In genomic region chr6:157503018-157503747, GRCh38 we compare ENCODE assay signal across 20 cellular contexts.
"Had no signal": no experiment of that assay in that cellular context is flagged by ENCODE, and none has a peak within 500 bp of the region (broad histone marks: within the 10 kb centered on the region; RNA-seq: fewer than 3 reads in every experiment).

No MANE protein-coding gene starts in this region.

- DNase-seq: activated CD4-positive, alpha-beta memory T cell treated with anti-CD3 and anti-CD28 coated beads for 36 hours; activated CD4-positive, alpha-beta T cell treated with anti-CD3 and anti-CD28 coated beads for 48 hours; activated naive CD4-positive, alpha-beta T cell treated with Interleukin-2 at 50 U/mL for 16 hours; activated naive CD8-positive, alpha-beta T cell treated with anti-CD3 and anti-CD28 coated beads, Interleukin-2, amount 50 U/mL, for 24 hours; activated T-cell treated with anti-CD3 and anti-CD28 coated beads, Interleukin-2, amount 50 U/mL, for 48 hours; cortex of kidney; endodermal cell; esophagus squamous epithelium; heart left ventricle; left ventricle myocardium superior; mammary epithelial cell; pancreas; psoas muscle; right cardiac atrium; stimulated activated CD4-positive, alpha-beta T cell treated with anti-CD3 and anti-CD28 coated beads, Interleukin-4, amount 100 ng/mL, for 24 hours; stimulated activated naive CD4-positive, alpha-beta T cell treated with Interleukin-2 at 50 U/mL for 16 hours; upper lobe of left lung had no signal

- H3K4me1 Mint-ChIP-seq: endodermal cell had no signal

- H3K36me3 ChIP-seq: esophagus squamous epithelium, gastroesophageal sphincter, heart left ventricle, neutrophil, pancreas, upper lobe of left lung had no signal

- H3K4me3 ChIP-seq: esophagus squamous epithelium, gastroesophageal sphincter, heart left ventricle, pancreas, psoas muscle, upper lobe of left lung had no signal

- H3K9me3 ChIP-seq: neutrophil had no signal

- H3K4me1 ChIP-seq: esophagus squamous epithelium, gastroesophageal sphincter, pancreas, psoas muscle, upper lobe of left lung had no signal

- ATAC-seq: activated naive CD8-positive, alpha-beta T cell treated with anti-CD3 and anti-CD28 coated beads, Interleukin-2, amount 50 U/mL, for 24 hours; gastroesophageal sphincter; heart left ventricle; left ventricle myocardium superior; pancreas; psoas muscle had no signal

- H3K27ac ChIP-seq: esophagus squamous epithelium, gastroesophageal sphincter, heart left ventricle, neutrophil, pancreas, psoas muscle, upper lobe of left lung had no signal

- H3K27ac Mint-ChIP-seq: activated CD4-positive, alpha-beta memory T cell treated with anti-CD3 and anti-CD28 coated beads for 36 hours; activated naive CD8-positive, alpha-beta T cell treated with anti-CD3 and anti-CD28 coated beads, Interleukin-2, amount 50 U/mL, for 24 hours; endodermal cell; nephron had no signal

- H3K27me3 ChIP-seq: esophagus squamous epithelium, gastroesophageal sphincter, heart left ventricle, neutrophil, pancreas, upper lobe of left lung had no signal

- H3K4me3 Mint-ChIP-seq: activated CD4-positive, alpha-beta memory T cell treated with anti-CD3 and anti-CD28 coated beads for 36 hours; activated naive CD8-positive, alpha-beta T cell treated with anti-CD3 and anti-CD28 coated beads, Interleukin-2, amount 50 U/mL, for 24 hours; endodermal cell; nephron had no signal

- H3K27me3 Mint-ChIP-seq: activated CD4-positive, alpha-beta memory T cell treated with anti-CD3 and anti-CD28 coated beads for 36 hours; activated naive CD8-positive, alpha-beta T cell treated with anti-CD3 and anti-CD28 coated beads, Interleukin-2, amount 50 U/mL, for 24 hours had no signal
